1 cellular context compared by ENCODE assay signal in genomic region chr5:157290981-157291711, GRCh38.
TF ChIP-seq lines count a peak whose summit lies in the region.

No MANE protein-coding gene starts in this region.

TF ChIP-seq in HepG2, 621 proteins besides CTCF, POLR2A, EP300 and RAD21 (continued from another document and continues in another):
- peak; percentile 92 for TF ChIP-seq CSRNP1 (CRISPR knock-in tag; IDR thresholded peaks at IDR 0.05)
- TF ChIP-seq JARID2 (CRISPR knock-in tag; IDR thresholded peaks at IDR 0.05; ENCODE audit: insufficient replicate concordance), result peak; percentile 82
- no peak for TF ChIP-seq ZNF30 (CRISPR knock-in tag; IDR thresholded peaks at IDR 0.05)
- TF ChIP-seq MTA3 (CRISPR knock-in tag; IDR thresholded peaks at IDR 0.05), result no peak
- TF ChIP-seq IRX3 (CRISPR knock-in tag; IDR thresholded peaks at IDR 0.05; ENCODE audit: borderline replicate concordance, low read depth), result peak; percentile 79; the same call in 1 of the 2 replicates
- no peak for TF ChIP-seq HNRNPL (IDR thresholded peaks at IDR 0.05; ENCODE audit: low read depth, low read length)
- peak; percentile 80; the same call in 1 of the 2 replicates for TF ChIP-seq ZNF879 (CRISPR knock-in tag; IDR thresholded peaks at IDR 0.05)
- TF ChIP-seq ZNF773 (CRISPR knock-in tag; IDR thresholded peaks at IDR 0.05; ENCODE audit: borderline replicate concordance), result no peak
- no peak for TF ChIP-seq REXO4 (CRISPR knock-in tag; IDR thresholded peaks at IDR 0.05; ENCODE audit: borderline replicate concordance)
- no peak; the same call in 1 of the 2 replicates for TF ChIP-seq BATF2 (CRISPR knock-in tag; IDR thresholded peaks at IDR 0.05)
- TF ChIP-seq GABPB1 (CRISPR knock-in tag; IDR thresholded peaks at IDR 0.05), result peak; percentile 68; the same call in 1 of the 2 replicates
- no peak for TF ChIP-seq RORA (CRISPR knock-in tag; IDR thresholded peaks at IDR 0.05)
- TF ChIP-seq TFDP1 (CRISPR knock-in tag; IDR thresholded peaks at IDR 0.05; ENCODE audit: borderline replicate concordance), result peak; percentile 95
- TF ChIP-seq SAP130 (CRISPR knock-in tag; IDR thresholded peaks at IDR 0.05; ENCODE audit: low read depth), result peak; percentile 99
- peak; percentile 40; the same call in 1 of the 2 replicates for TF ChIP-seq ZFP90 (CRISPR knock-in tag; IDR thresholded peaks at IDR 0.05; ENCODE audit: borderline replicate concordance)
- TF ChIP-seq RARA (CRISPR knock-in tag; IDR thresholded peaks at IDR 0.05), result peak; percentile 89
- TF ChIP-seq ZNF432 (CRISPR knock-in tag; IDR thresholded peaks at IDR 0.05; ENCODE audit: borderline replicate concordance), result no peak
- peak; percentile 80; the same call in 1 of the 2 replicates for TF ChIP-seq ZNF772 (CRISPR knock-in tag; IDR thresholded peaks at IDR 0.05)
- TF ChIP-seq RXRB (CRISPR knock-in tag; IDR thresholded peaks at IDR 0.05; ENCODE audit: borderline replicate concordance), result peak; percentile 95
- no peak for TF ChIP-seq TCF7L2 (IDR thresholded peaks at IDR 0.05; ENCODE audit: low read depth, low read length)
- TF ChIP-seq ZNF414 (CRISPR knock-in tag; IDR thresholded peaks at IDR 0.05), result peak; percentile 47; the same call in 1 of the 2 replicates
- peak; percentile 78; the same call in 1 of the 2 replicates for TF ChIP-seq ZNF558 (CRISPR knock-in tag; IDR thresholded peaks at IDR 0.05; ENCODE audit: borderline replicate concordance)
- no peak for TF ChIP-seq REST (IDR thresholded peaks at IDR 0.05; ENCODE audit: borderline replicate concordance in 1 of 2, low read depth in 1 of 2, low read length in 2 of 2)
- TF ChIP-seq ATAD3A (CRISPR knock-in tag; IDR thresholded peaks at IDR 0.05), result no peak
- TF ChIP-seq MED13 (CRISPR knock-in tag; IDR thresholded peaks at IDR 0.05), result no peak
- no peak for TF ChIP-seq ZNF329 (CRISPR knock-in tag; IDR thresholded peaks at IDR 0.05; ENCODE audit: low read depth)
- TF ChIP-seq GTF2F1 (IDR thresholded peaks at IDR 0.05; ENCODE audit: low read length), result no peak
- TF ChIP-seq SRSF1 (optimal IDR thresholded peaks at IDR 0.05; ENCODE audit: low read depth, low read length), result no peak
- no peak for TF ChIP-seq AFF4 (CRISPR knock-in tag; IDR thresholded peaks at IDR 0.05)
- TF ChIP-seq ZKSCAN1 (IDR thresholded peaks at IDR 0.05; ENCODE audit: low read length), result 0 out of 2 replicates have a peak, but pooled peaks have one; percentile 37
- TF ChIP-seq GATA4 (IDR thresholded peaks at IDR 0.05; ENCODE audit: borderline replicate concordance, low read depth), result no peak
- no peak for TF ChIP-seq PHB2 (IDR thresholded peaks at IDR 0.05; ENCODE audit: partially characterized antibody)
- TF ChIP-seq MYC (CRISPR knock-in tag; IDR thresholded peaks at IDR 0.05; ENCODE audit: borderline replicate concordance), result peak; percentile 91
- TF ChIP-seq MEIS1 (CRISPR knock-in tag; IDR thresholded peaks at IDR 0.05; ENCODE audit: borderline replicate concordance), result peak; percentile 99
- TF ChIP-seq CBX2 (IDR thresholded peaks at IDR 0.05; ENCODE audit: low read depth, low read length), result no peak
- no peak for TF ChIP-seq CBX2 (CRISPR knock-in tag; IDR thresholded peaks at IDR 0.05; ENCODE audit: low read depth)
- 0 out of 2 replicates have a peak, but pooled peaks have one; percentile 45 for TF ChIP-seq NFKB2 (CRISPR knock-in tag; IDR thresholded peaks at IDR 0.05; ENCODE audit: borderline replicate concordance)
- TF ChIP-seq ARNT2 (CRISPR knock-in tag; IDR thresholded peaks at IDR 0.05; ENCODE audit: low read depth), result peak; percentile 74
- TF ChIP-seq ZNF354B (CRISPR knock-in tag; IDR thresholded peaks at IDR 0.05), result peak; percentile 77; the same call in 1 of the 2 replicates
- peak; percentile 97 for TF ChIP-seq MXI1 (IDR thresholded peaks at IDR 0.05; ENCODE audit: borderline replicate concordance, low read depth, low read length)
- TF ChIP-seq ZSCAN30 (CRISPR knock-in tag; IDR thresholded peaks at IDR 0.05), result peak; percentile 90
- TF ChIP-seq NKX3-1 (CRISPR knock-in tag; IDR thresholded peaks at IDR 0.05), result no peak
- no peak for TF ChIP-seq ZNF383 (CRISPR knock-in tag; IDR thresholded peaks at IDR 0.05; ENCODE audit: borderline replicate concordance)
- peak; percentile 73 for TF ChIP-seq KMT2B (CRISPR knock-in tag; IDR thresholded peaks at IDR 0.05)
- TF ChIP-seq POLR2G (IDR thresholded peaks at IDR 0.05; ENCODE audit: low read depth, low read length), result no peak
- TF ChIP-seq CHD4 (IDR thresholded peaks at IDR 0.05; ENCODE audit: borderline replicate concordance, low read length), result peak; percentile 82; the same call in 1 of the 2 replicates
- TF ChIP-seq MED1 (CRISPR knock-in tag; IDR thresholded peaks at IDR 0.05), result peak; percentile 95
- no peak for TF ChIP-seq ZNF251 (CRISPR knock-in tag; IDR thresholded peaks at IDR 0.05)
- peak; percentile 93 for TF ChIP-seq HDAC1 (CRISPR knock-in tag; IDR thresholded peaks at IDR 0.05)
- peak; percentile 61; the same call in 1 of the 2 replicates for TF ChIP-seq ZNF687 (CRISPR knock-in tag; IDR thresholded peaks at IDR 0.05)
- no peak for TF ChIP-seq TSC22D2 (CRISPR knock-in tag; IDR thresholded peaks at IDR 0.05; ENCODE audit: borderline replicate concordance)
